ENCODE assay signal across 23 cellular contexts in the genomic region with DNA sequence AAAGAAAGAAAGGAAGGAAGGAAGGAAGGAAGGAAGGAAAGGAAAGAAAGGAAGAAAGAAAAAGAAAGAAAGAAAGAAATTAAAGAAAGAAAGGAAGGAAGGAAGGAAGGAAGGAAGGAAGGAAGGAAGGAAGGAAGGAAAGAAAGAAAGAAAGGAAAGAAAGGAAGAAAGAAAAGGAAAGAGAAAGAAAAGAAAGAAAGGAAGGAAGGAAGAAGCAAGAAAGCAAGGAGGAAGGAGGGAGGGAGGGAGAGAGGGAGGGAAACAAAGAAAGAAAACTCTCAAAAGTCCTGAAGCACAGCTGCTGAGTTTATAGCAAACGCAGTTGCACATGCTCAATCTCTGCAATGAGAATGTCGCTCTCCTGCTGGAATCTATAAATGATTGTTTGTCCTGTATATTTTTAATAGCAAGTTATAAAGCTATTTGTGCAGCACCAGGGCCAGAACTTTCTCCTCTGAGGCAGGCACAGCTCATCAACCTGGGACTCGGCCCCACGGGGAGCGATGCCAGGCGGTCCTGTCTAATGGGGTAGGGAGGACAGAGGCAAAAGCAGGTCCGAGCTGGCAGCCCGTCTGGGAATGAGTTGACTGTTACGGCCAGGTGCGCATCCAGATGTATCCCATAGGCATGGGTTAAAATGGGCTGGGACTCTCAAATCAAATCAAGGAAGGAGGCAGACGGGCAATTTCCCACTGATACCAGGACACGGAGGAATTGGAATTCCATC.
DNase-seq lines count a peak whose midpoint lies in the region; ATAC-seq and TF ChIP-seq lines count a peak whose summit lies in the region.
"Had no signal": no experiment of that assay in that cellular context is flagged by ENCODE, and none has a peak within 500 bp of the region (broad histone marks: within the 10 kb centered on the region; RNA-seq: fewer than 3 reads in every experiment).

No MANE protein-coding gene starts in this region.

- TF ChIP-seq CTCF in foreskin keratinocyte (conservative IDR thresholded peaks at IDR 0.05) = no peak

- no peaks in the 10 kb centered on the region for H3K27me3 ChIP-seq in foreskin keratinocyte
- H3K27me3 ChIP-seq: neutrophil had no signal

- no peak for DNase-seq in activated CD4-positive, alpha-beta T cell treated with anti-CD3 and anti-CD28 coated beads for 36 hours
- DNase-seq in activated CD4-positive, alpha-beta T cell treated with anti-CD3 and anti-CD28 coated beads for 4 hours = no peak
- DNase-seq in SW480 (ENCODE audit: low spot score) = peak; percentile 2
- no peak for DNase-seq in memory B cell (ENCODE audit: low spot score in 2 of 2)
- no peak for DNase-seq in GM19240 (ENCODE audit: insufficient read length, low spot score)
- DNase-seq in foreskin keratinocyte = no peak
- no peak for DNase-seq in iPS-NIHi11 (ENCODE audit: low spot score)
- DNase-seq: activated CD4-positive, alpha-beta T cell treated with anti-CD3 and anti-CD28 coated beads, Interleukin-2, amount 10 ng/mL, durations not matched to agents 7 days and 5 days; CD8-positive, alpha-beta T cell; effector CD8-positive, alpha-beta T cell; GDM1; mesendoderm; NCI-H1105; NCI-H2081; NCI-H82; SHP77 treated with DMSO at 0.1 percent for 48 hours; SW 1271; trophoblast cell had no signal

- H3K4me1 ChIP-seq in foreskin keratinocyte = no peaks in the 10 kb centered on the region

- intact Hi-C loops in activated CD4-positive, alpha-beta T cell treated with anti-CD3 and anti-CD28 coated beads for 36 hours (cut with DNase I, micrococcal nuclease) = no loop called here

- peak overlapping the region; percentile 83 for H3K27ac Mint-ChIP-seq in activated CD4-positive, alpha-beta T cell treated with anti-CD3 and anti-CD28 coated beads for 36 hours
- no peak overlapping the region for H3K27ac Mint-ChIP-seq in memory B cell
- H3K27ac Mint-ChIP-seq: activated CD4-positive, alpha-beta T cell treated with anti-CD3 and anti-CD28 coated beads, Interleukin-2, amount 10 ng/mL, durations not matched to agents 7 days and 5 days; CD8-positive, alpha-beta T cell had no signal

- peaks cover 42% of the 10 kb centered on the region for H3K4me1 Mint-ChIP-seq in activated CD4-positive, alpha-beta T cell treated with anti-CD3 and anti-CD28 coated beads for 36 hours
- H3K4me1 Mint-ChIP-seq in memory B cell = peaks cover 5% of the 10 kb centered on the region

- no peak overlapping the region for H3K4me3 Mint-ChIP-seq in activated CD4-positive, alpha-beta T cell treated with anti-CD3 and anti-CD28 coated beads for 36 hours
- peak overlapping the region; percentile 17 for H3K4me3 Mint-ChIP-seq in memory B cell
- H3K4me3 Mint-ChIP-seq: activated CD4-positive, alpha-beta T cell treated with anti-CD3 and anti-CD28 coated beads, Interleukin-2, amount 10 ng/mL, durations not matched to agents 7 days and 5 days; brain; CD8-positive, alpha-beta T cell had no signal

- H3K27ac ChIP-seq in foreskin keratinocyte = no peak overlapping the region
- H3K27ac ChIP-seq: 22Rv1, GM23248, neutrophil had no signal

- POLR2A ChIA-PET in activated CD4-positive, alpha-beta T cell treated with anti-CD3 and anti-CD28 coated beads for 36 hours (lab: Charles Lee) = interaction anchor here (1.2 kb wide), 1 partner anchor 52 kb away, joined by 3 read pairs; no protein-coding TSS in a partner anchor

- CTCF ChIA-PET in activated CD4-positive, alpha-beta T cell treated with anti-CD3 and anti-CD28 coated beads for 36 hours (lab: Charles Lee) = interaction anchor here (0.9 to 1.3 kb wide), 2 partner anchors 19 to 23 kb away, joined by 3 to 4 read pairs; no protein-coding TSS in a partner anchor

- H3K36me3 Mint-ChIP-seq in activated CD4-positive, alpha-beta T cell treated with anti-CD3 and anti-CD28 coated beads for 36 hours (ENCODE audit: low read depth) = no peaks in the 10 kb centered on the region
- H3K36me3 Mint-ChIP-seq in memory B cell = no peaks in the 10 kb centered on the region
- H3K36me3 Mint-ChIP-seq: brain; CD8-positive, alpha-beta T cell had no signal

- H3K9me3 Mint-ChIP-seq in activated CD4-positive, alpha-beta T cell treated with anti-CD3 and anti-CD28 coated beads for 36 hours (ENCODE audit: low read depth) = peaks cover 3% of the 10 kb centered on the region
- H3K9me3 Mint-ChIP-seq in memory B cell = no peaks in the 10 kb centered on the region
- H3K9me3 Mint-ChIP-seq: activated CD4-positive, alpha-beta T cell treated with anti-CD3 and anti-CD28 coated beads, Interleukin-2, amount 10 ng/mL, durations not matched to agents 7 days and 5 days; CD8-positive, alpha-beta T cell had no signal

- no peak for ATAC-seq in activated CD4-positive, alpha-beta T cell treated with anti-CD3 and anti-CD28 coated beads for 36 hours
- ATAC-seq in HG02759 (IDR thresholded peaks at IDR 0.05; ENCODE audit: unreplicated experiment) (peak; percentile 5), memory B cell (ENCODE audit: low read depth) (no peak), foreskin keratinocyte (no peak)
- ATAC-seq: CD8-positive, alpha-beta T cell had no signal

- H3K27me3 Mint-ChIP-seq in activated CD4-positive, alpha-beta T cell treated with anti-CD3 and anti-CD28 coated beads for 36 hours = peaks cover 32% of the 10 kb centered on the region
- peaks cover 34% of the 10 kb centered on the region for H3K27me3 Mint-ChIP-seq in memory B cell
- H3K27me3 Mint-ChIP-seq: activated CD4-positive, alpha-beta T cell treated with anti-CD3 and anti-CD28 coated beads, Interleukin-2, amount 10 ng/mL, durations not matched to agents 7 days and 5 days had no signal
